Comparison of ENCODE assay signal across 23 cellular contexts in genomic region chr7:44445986-44446671, GRCh38. TPM values are rescaled to one million over a fixed set of nuclear protein-coding genes. Genes with fewer than 3 reads are reported as not detected.
DNase-seq lines count a peak whose midpoint lies in the region; ATAC-seq and TF ChIP-seq lines count a peak whose summit lies in the region.
"Had no signal": no experiment of that assay in that cellular context is flagged by ENCODE, and none has a peak within 500 bp of the region (broad histone marks: within the 10 kb centered on the region; RNA-seq: fewer than 3 reads in every experiment).

No MANE protein-coding gene starts in this region.

- ATAC-seq in GM21723 (IDR thresholded peaks at IDR 0.05; ENCODE audit: unreplicated experiment) = no peak
- no peak for ATAC-seq in activated T-cell treated with anti-CD3 and anti-CD28 coated beads, Interleukin-2, amount 50 U/mL, for 72 hours (replicated peaks in 1 of 2)
- ATAC-seq: activated CD8-positive, alpha-beta T cell treated with anti-CD3 and anti-CD28 coated beads, Interleukin-2, amount 10 ng/mL, durations not matched to agents 7 days and 5 days; right lobe of liver; SK-N-SH treated with all-trans-retinoic acid at 6 μM for 48 hours; stimulated activated naive CD8-positive, alpha-beta T cell treated with anti-CD3 and anti-CD28 coated beads, Interleukin-15, amount 100 ng/mL, for 72 hours had no signal

- H3K27ac Mint-ChIP-seq in activated T-cell treated with anti-CD3 and anti-CD28 coated beads, Interleukin-2, amount 50 U/mL, for 72 hours = no peak overlapping the region
- H3K27ac Mint-ChIP-seq: activated CD8-positive, alpha-beta T cell treated with anti-CD3 and anti-CD28 coated beads, Interleukin-2, amount 10 ng/mL, durations not matched to agents 7 days and 5 days; stimulated activated naive CD8-positive, alpha-beta T cell treated with anti-CD3 and anti-CD28 coated beads, Interleukin-15, amount 100 ng/mL, for 72 hours had no signal

- H3K27me3 Mint-ChIP-seq in activated T-cell treated with anti-CD3 and anti-CD28 coated beads, Interleukin-2, amount 50 U/mL, for 72 hours (ENCODE audit: low read depth) = no peaks in the 10 kb centered on the region
- H3K27me3 Mint-ChIP-seq: stimulated activated naive CD8-positive, alpha-beta T cell treated with anti-CD3 and anti-CD28 coated beads, Interleukin-15, amount 100 ng/mL, for 72 hours had no signal

- H3K27me3 ChIP-seq in left ventricle myocardium inferior (ENCODE audit: low read depth) = no peaks in the 10 kb centered on the region
- H3K27me3 ChIP-seq: ascending aorta, colonic mucosa, right lobe of liver had no signal

- TF ChIP-seq CTCF in left ventricle myocardium inferior (IDR thresholded peaks at IDR 0.05; ENCODE audit: borderline replicate concordance) = no peak

- H3K9me3 Mint-ChIP-seq in activated T-cell treated with anti-CD3 and anti-CD28 coated beads, Interleukin-2, amount 50 U/mL, for 72 hours = no peaks in the 10 kb centered on the region

- in situ Hi-C loops in G401 (cut with HindIII; ENCODE audit: low sequenced_read_pairs) = loop anchor here (25.0 kb wide), 1 partner anchor 116 kb away; the partner anchor contains the start of gene DDX56

- no peak overlapping the region for H3K4me3 ChIP-seq in left ventricle myocardium inferior
- H3K4me3 ChIP-seq: ascending aorta, colonic mucosa, right lobe of liver had no signal

- H3K36me3 Mint-ChIP-seq in activated T-cell treated with anti-CD3 and anti-CD28 coated beads, Interleukin-2, amount 50 U/mL, for 72 hours (ENCODE audit: insufficient read depth in 2 of 2) = peaks cover 17 to 23% of the 10 kb centered on the region in 2 donors

- no peak overlapping the region for H3K4me3 Mint-ChIP-seq in activated T-cell treated with anti-CD3 and anti-CD28 coated beads, Interleukin-2, amount 50 U/mL, for 72 hours
- H3K4me3 Mint-ChIP-seq: activated CD8-positive, alpha-beta T cell treated with anti-CD3 and anti-CD28 coated beads, Interleukin-2, amount 10 ng/mL, durations not matched to agents 7 days and 5 days; stimulated activated naive CD8-positive, alpha-beta T cell treated with anti-CD3 and anti-CD28 coated beads, Interleukin-15, amount 100 ng/mL, for 72 hours had no signal

- no peaks in the 10 kb centered on the region for H3K36me3 ChIP-seq in left ventricle myocardium inferior
- H3K36me3 ChIP-seq: ascending aorta, colonic mucosa, right lobe of liver had no signal

- peaks cover 72% of the 10 kb centered on the region for H3K4me1 ChIP-seq in left ventricle myocardium inferior
- H3K4me1 ChIP-seq: colonic mucosa, right lobe of liver had no signal

- intact Hi-C loops in left ventricle myocardium inferior (cut with micrococcal nuclease) = no loop called here
- intact Hi-C loops in posterior cingulate gyrus (cut with DNase I) = no loop called here

- peaks cover 52% of the 10 kb centered on the region for H3K4me1 Mint-ChIP-seq in activated T-cell treated with anti-CD3 and anti-CD28 coated beads, Interleukin-2, amount 50 U/mL, for 72 hours (ENCODE audit: low read depth)

- DNase-seq in G401 (ENCODE audit: low spot score) = peak; percentile 88
- peak in 13 of 61 donors; percentile 11 to 76 (median 40) for DNase-seq in caudate nucleus (lab: John Stamatoyannopoulos, UW)
- no peak for DNase-seq in left ventricle myocardium inferior
- peak in 8 of 10 donors; percentile 31 to 91 (median 58) for DNase-seq in posterior cingulate gyrus
- no peak for DNase-seq in foreskin melanocyte
- no peak for DNase-seq in activated T-cell treated with anti-CD3 and anti-CD28 coated beads, Interleukin-2, amount 50 U/mL, for 72 hours
- no peak for DNase-seq in activated CD8-positive, alpha-beta memory T cell treated with anti-CD3 and anti-CD28 coated beads for 24 hours
- DNase-seq: activated CD8-positive, alpha-beta T cell treated with anti-CD3 and anti-CD28 coated beads, Interleukin-2, amount 10 ng/mL, durations not matched to agents 7 days and 5 days; activated naive CD4-positive, alpha-beta T cell; activated T-cell treated with anti-CD3 and anti-CD28 coated beads, Interleukin-2, amount 50 U/mL, for 1 hour; colonic mucosa; mammary epithelial cell; NCI-H1092 treated with DMSO at 0.1 percent for 48 hours; NCI-H2029; NCI-H226; NCI-H748 treated with DMSO at 0.1 percent for 48 hours; right lobe of liver; RPMI8226; stimulated activated naive CD8-positive, alpha-beta T cell treated with anti-CD3 and anti-CD28 coated beads, Interleukin-15, amount 100 ng/mL, for 72 hours; T1000 had no signal

- peak overlapping the region; percentile 90 for H3K27ac ChIP-seq in caudate nucleus (ENCODE audit: low read depth, low read length)
- peak overlapping the region; percentile 63 for H3K27ac ChIP-seq in left ventricle myocardium inferior (replicated peaks)
- H3K27ac ChIP-seq: colonic mucosa, right lobe of liver had no signal

- H3K9me3 ChIP-seq in left ventricle myocardium inferior (replicated peaks) = no peaks in the 10 kb centered on the region
- H3K9me3 ChIP-seq: ascending aorta, colonic mucosa, right lobe of liver had no signal

RNA-seq across cellular contexts. Expression of gene NUDCD3, which starts 44.3 kb away (rescaled TPM):
- total RNA-seq in G401 (2014; rRNA removed; shearing (Covaris generic)) = 9.0 and 17.3 TPM in 2 replicates
- 107 TPM for total RNA-seq in left ventricle myocardium inferior
- 100 to 1,000 TPM; 105 to 120 TPM for total RNA-seq in activated T-cell treated with anti-CD3 and anti-CD28 coated beads, Interleukin-2, amount 50 U/mL, for 72 hours

Comparison
In these comparisons a context has a peak if more than half of its experiments do, and no peak if none do; other contexts are left out.
1. DNase-seq: peak in G401 (single experiment) and posterior cingulate gyrus (8 of 10); none in left ventricle myocardium inferior (single experiment), foreskin melanocyte (single experiment), activated T-cell treated with anti-CD3 and anti-CD28 coated beads, Interleukin-2, amount 50 U/mL, for 72 hours (0 of 2) and activated CD8-positive, alpha-beta memory T cell treated with anti-CD3 and anti-CD28 coated beads for 24 hours (single experiment).